Comparison of ENCODE assay signal across 13 cellular contexts in the genomic region with DNA sequence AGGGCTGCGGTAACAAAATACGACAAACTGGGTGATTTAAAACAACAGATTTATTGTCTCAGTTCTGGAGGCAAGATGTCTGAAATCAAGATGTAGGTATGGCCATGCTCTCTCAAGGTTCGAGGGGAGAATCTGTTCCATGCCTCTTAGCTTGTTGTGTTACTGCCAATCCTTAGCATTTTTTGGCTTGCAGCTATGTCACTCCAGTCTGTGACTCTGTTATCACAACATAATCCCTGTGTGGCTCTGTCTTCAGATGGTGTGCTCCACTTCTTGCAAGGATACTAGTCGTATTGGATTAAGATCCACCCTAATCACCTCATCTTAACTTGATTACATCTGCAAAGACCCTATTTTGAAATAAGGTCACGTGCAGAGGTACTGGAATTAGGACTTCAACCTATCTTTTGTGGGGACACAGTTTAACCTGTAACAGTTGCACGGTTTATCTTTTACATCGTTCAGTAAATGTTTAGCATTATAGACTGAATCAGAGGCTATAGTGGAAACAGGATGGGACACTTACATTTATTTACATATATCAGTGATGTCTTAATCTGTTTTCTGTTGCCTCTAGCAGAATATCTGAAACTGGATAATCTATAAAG. TPM values are rescaled to one million over a fixed set of nuclear protein-coding genes. Genes with fewer than 3 reads are reported as not detected.
A peak's percentile ranks its signal among the peaks of the same experiment; 100 is the strongest.
DNase-seq lines count a peak whose midpoint lies in the region; ATAC-seq and TF ChIP-seq lines count a peak whose summit lies in the region.
"Had no signal": no experiment of that assay in that cellular context is flagged by ENCODE, and none has a peak within 500 bp of the region (broad histone marks: within the 10 kb centered on the region; RNA-seq: fewer than 3 reads in every experiment).

No MANE protein-coding gene starts in this region.

- ATAC-seq in GM23338 (no peak), GM21515 (IDR thresholded peaks at IDR 0.05; ENCODE audit: unreplicated experiment) (no peak), GM21737 (IDR thresholded peaks at IDR 0.05; ENCODE audit: unreplicated experiment) (no peak)

- peak overlapping the region; percentile 89 for H3K4me3 Mint-ChIP-seq in GM23338

- peaks cover 14% of the 10 kb centered on the region for H3K36me3 Mint-ChIP-seq in GM23338 (ENCODE audit: low read depth)

- no peaks in the 10 kb centered on the region for H3F3A ChIP-seq in GM23338 (replicated peaks; ENCODE audit: low read depth)

- peak overlapping the region; percentile 89 for H3K4me2 ChIP-seq in GM23338
- peak overlapping the region; percentile 81 for H3K4me2 ChIP-seq in skeletal muscle satellite cell (ENCODE audit: low read length)

- H3K27ac ChIP-seq in GM23338 (ENCODE audit: low read depth) (no peak overlapping the region), iPS-20b (ENCODE audit: low read length) (no peak overlapping the region)
- H3K27ac ChIP-seq: Peyer's patch had no signal

- TF ChIP-seq CTCF in GM23338 (conservative IDR thresholded peaks at IDR 0.05; ENCODE audit: low read depth in 2 of 2), result no peak

- peaks cover 9% of the 10 kb centered on the region for H4K20me1 ChIP-seq in GM23338 (replicated peaks; ENCODE audit: insufficient read depth)

- H2AFZ ChIP-seq in GM23338, result no peak overlapping the region

- H3K36me3 ChIP-seq in GM23338 (ENCODE audit: insufficient read depth) (no peaks in the 10 kb centered on the region), iPS-20b (ENCODE audit: insufficient read depth, low read depth, low read length) (peaks cover 25% of the 10 kb centered on the region), skeletal muscle satellite cell (ENCODE audit: insufficient read depth, low read length) (peaks cover 18% of the 10 kb centered on the region)
- H3K36me3 ChIP-seq: Peyer's patch had no signal

- H3K9ac ChIP-seq in iPS-20b (ENCODE audit: low read depth, low read length), result peak overlapping the region; percentile 94; the same call in 1 of the 2 replicates
- peak overlapping the region; percentile 95 for H3K9ac ChIP-seq in skeletal muscle satellite cell (ENCODE audit: low read depth, low read length)

- peaks cover 76% of the 10 kb centered on the region for H3K79me2 ChIP-seq in GM23338 (replicated peaks; ENCODE audit: insufficient read depth)

- H3K9me2 ChIP-seq in GM23338 (ENCODE audit: insufficient read depth), result no peaks in the 10 kb centered on the region

- no peaks in the 10 kb centered on the region for H3K9me3 ChIP-seq in iPS-20b (ENCODE audit: insufficient read depth, low read depth, low read length)
- no peaks in the 10 kb centered on the region for H3K9me3 ChIP-seq in skeletal muscle satellite cell (replicated peaks; ENCODE audit: low read length)
- H3K9me3 ChIP-seq: Peyer's patch had no signal

- peaks cover 30% of the 10 kb centered on the region for H3K4me1 Mint-ChIP-seq in GM23338

- peaks cover 56% of the 10 kb centered on the region for H3K4me1 ChIP-seq in GM23338 (ENCODE audit: insufficient read depth)
- H3K4me1 ChIP-seq in iPS-20b (ENCODE audit: insufficient read depth, low read length), result peaks cover 31% of the 10 kb centered on the region
- H3K4me1 ChIP-seq in skeletal muscle satellite cell (ENCODE audit: control insufficient read depth, insufficient read depth, low read length), result peaks cover 46% of the 10 kb centered on the region

- H3K27me3 Mint-ChIP-seq in GM23338 (ENCODE audit: insufficient read depth, low read depth, poor library complexity), result peaks cover 3% of the 10 kb centered on the region
- H3K27me3 Mint-ChIP-seq: central memory CD8-positive, alpha-beta T cell had no signal

- H3K27ac Mint-ChIP-seq in GM23338, result peak overlapping the region; percentile 29; the same call in 1 of the 2 replicates
- H3K27ac Mint-ChIP-seq: T-helper 1 cell treated with Interleukin-12 subunit alpha and Interleukin-12 subunit beta and Interleukin-4 antibody, amounts not matched to agents 30 μg/mL and 1 μg/mL, for 36 hours had no signal

- H3K4me3 ChIP-seq in GM23338 (peak overlapping the region; percentile 63; the same call in 1 of the 2 replicates), iPS-20b (ENCODE audit: low read length) (peak overlapping the region; percentile 94), skeletal muscle satellite cell (ENCODE audit: low read length) (peak overlapping the region; percentile 93)

- DNase-seq in GM23338 (ENCODE audit: low spot score) (no peak), SK-N-DZ (ENCODE audit: low spot score) (peak; percentile 45), middle frontal gyrus (ENCODE audit: extremely low spot score, low spot score) (no peak)
- DNase-seq: activated CD4-positive, alpha-beta T cell treated with anti-CD3 and anti-CD28 coated beads, Interleukin-2, amount 50 U/mL, for 48 hours; activated gamma-delta T cell; DMS 273 treated with DMSO at 0.1 percent for 48 hours; Peyer's patch had no signal

- H3K27me3 ChIP-seq in GM23338 (ENCODE audit: insufficient read depth) (no peaks in the 10 kb centered on the region), iPS-20b (ENCODE audit: insufficient read depth, low read length) (no peaks in the 10 kb centered on the region), skeletal muscle satellite cell (ENCODE audit: control insufficient read depth, insufficient read depth, low read length) (no peaks in the 10 kb centered on the region)
- H3K27me3 ChIP-seq: Peyer's patch had no signal

- H3K9me3 Mint-ChIP-seq in GM23338, result no peaks in the 10 kb centered on the region; the same call in 2 of the 3 replicates
- H3K9me3 Mint-ChIP-seq: central memory CD8-positive, alpha-beta T cell; T-helper 1 cell treated with Interleukin-12 subunit alpha and Interleukin-12 subunit beta and Interleukin-4 antibody, amounts not matched to agents 30 μg/mL and 1 μg/mL, for 36 hours had no signal

TF ChIP-seq in GM23338, 12 proteins besides CTCF, POLR2A, EP300 and RAD21:
- TF ChIP-seq NANOG (IDR thresholded peaks at IDR 0.05; ENCODE audit: borderline replicate concordance) (no peak), STAT1 (IDR thresholded peaks at IDR 0.05; ENCODE audit: unreplicated experiment) (no peak)
- TF ChIP-seq, protein P1, sequence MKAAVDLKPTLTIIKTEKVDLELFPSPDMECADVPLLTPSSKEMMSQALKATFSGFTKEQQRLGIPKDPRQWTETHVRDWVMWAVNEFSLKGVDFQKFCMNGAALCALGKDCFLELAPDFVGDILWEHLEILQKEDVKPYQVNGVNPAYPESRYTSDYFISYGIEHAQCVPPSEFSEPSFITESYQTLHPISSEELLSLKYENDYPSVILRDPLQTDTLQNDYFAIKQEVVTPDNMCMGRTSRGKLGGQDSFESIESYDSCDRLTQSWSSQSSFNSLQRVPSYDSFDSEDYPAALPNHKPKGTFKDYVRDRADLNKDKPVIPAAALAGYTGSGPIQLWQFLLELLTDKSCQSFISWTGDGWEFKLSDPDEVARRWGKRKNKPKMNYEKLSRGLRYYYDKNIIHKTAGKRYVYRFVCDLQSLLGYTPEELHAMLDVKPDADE (IDR thresholded peaks at IDR 0.05), result no peak

RNA-seq across cellular contexts. Expression of a gene that starts 3.1 kb away (rescaled TPM):
- total RNA-seq in GM23338 (2014; rRNA removed; shearing (Covaris generic)), result 203 and 261 TPM in 2 replicates
- polyA plus RNA-seq in GM23338 (2016; fragmentation: Nextera tagmentation; extraction: Ambion mirVana), result 48.5 and 58.2 TPM in 2 replicates
- 16.8 and 30.5 TPM in 2 replicates for polyA plus RNA-seq in SK-N-DZ (2014; cell fraction: cytosol; rRNA removed)
- polyA plus RNA-seq in SK-N-DZ (2014; cell fraction: nucleus; rRNA removed), result 14.3 and 17.2 TPM in 2 replicates
- total RNA-seq in skeletal muscle satellite cell (2012; rRNA removed), result 71.6 and 93.3 TPM in 2 replicates
